Comparison of ENCODE assay signal across 25 cellular contexts in the genomic region with DNA sequence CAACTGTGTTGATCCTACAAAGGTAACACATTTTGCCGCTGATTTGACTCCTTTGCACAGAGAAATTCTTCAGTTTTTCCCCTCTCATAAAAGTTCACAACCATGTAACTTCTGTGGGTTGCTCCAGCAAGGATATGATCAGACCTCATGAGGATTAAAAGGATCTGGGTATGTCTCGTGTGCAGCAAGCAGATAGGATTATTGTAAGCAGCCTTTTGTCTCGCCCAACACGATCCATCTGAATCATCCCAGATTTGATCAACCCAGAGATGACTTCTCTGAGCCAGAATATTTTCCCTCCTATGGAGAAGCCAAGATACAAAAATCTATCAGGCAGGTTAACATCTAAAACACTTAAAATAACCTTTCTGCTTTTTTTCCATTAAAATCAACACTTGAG.
"Had no signal": no experiment of that assay in that cellular context is flagged by ENCODE, and none has a peak within 500 bp of the region (broad histone marks: within the 10 kb centered on the region; RNA-seq: fewer than 3 reads in every experiment).

No MANE protein-coding gene starts in this region.

- H3K4me2 ChIP-seq: smooth muscle cell had no signal

- H3K27ac ChIP-seq: brain microvascular endothelial cell, coronary artery, epithelial cell of prostate, gastroesophageal sphincter, left lung, ovary, right lobe of liver, transverse colon, vagina had no signal

- H3K4me1 Mint-ChIP-seq: activated naive CD8-positive, alpha-beta T cell treated with anti-CD3 and anti-CD28 coated beads for 36 hours; central memory CD8-positive, alpha-beta T cell; naive B cell; WTC11 had no signal

- H3K27ac Mint-ChIP-seq: activated naive CD8-positive, alpha-beta T cell treated with anti-CD3 and anti-CD28 coated beads for 36 hours; activated T-cell treated with anti-CD3 and anti-CD28 coated beads, Interleukin-2, amount 50 U/mL, for 72 hours; naive B cell; WTC11 had no signal

- H3K36me3 Mint-ChIP-seq: activated naive CD8-positive, alpha-beta T cell treated with anti-CD3 and anti-CD28 coated beads for 36 hours; naive B cell; WTC11 had no signal

- H3K9me3 Mint-ChIP-seq: activated naive CD8-positive, alpha-beta T cell treated with anti-CD3 and anti-CD28 coated beads for 36 hours; activated T-cell treated with anti-CD3 and anti-CD28 coated beads, Interleukin-2, amount 50 U/mL, for 72 hours; central memory CD8-positive, alpha-beta T cell; naive B cell; WTC11 had no signal

- H3K4me1 ChIP-seq: gastroesophageal sphincter, left lung, transverse colon, vagina had no signal

- H3K27me3 ChIP-seq: brain microvascular endothelial cell, left lung, ovary, right lobe of liver, vagina had no signal

- FAIRE-seq: kidney had no signal

- H3K36me3 ChIP-seq: brain microvascular endothelial cell, gastroesophageal sphincter, left lung, ovary, right lobe of liver, transverse colon, vagina had no signal

- ATAC-seq: activated T-cell treated with anti-CD3 and anti-CD28 coated beads, Interleukin-2, amount 50 U/mL, for 72 hours; gastroesophageal sphincter; left lung; right lobe of liver; stimulated activated naive CD8-positive, alpha-beta T cell treated with anti-CD3 and anti-CD28 coated beads, Interleukin-15, Interleukin-2, amounts not matched to agents 100 U/mL and 50 U/mL, for 24 hours; WTC11 had no signal

- H3K9me3 ChIP-seq: left lung, ovary, right lobe of liver, transverse colon, vagina had no signal

- H3K4me3 ChIP-seq: coronary artery, gastroesophageal sphincter, left lung, ovary, right lobe of liver, smooth muscle cell, transverse colon, vagina had no signal

- DNase-seq: activated CD4-positive, alpha-beta T cell treated with anti-CD3 and anti-CD28 coated beads for 4 hours; activated CD8-positive, alpha-beta memory T cell treated with anti-CD3 and anti-CD28 coated beads, Interleukin-2, amount 50 U/mL, for 48 hours; activated gamma-delta T cell treated with Interleukin-2 at 50 U/mL for 16 hours; activated naive CD8-positive, alpha-beta T cell treated with anti-CD3 and anti-CD28 coated beads for 36 hours; activated T-cell treated with anti-CD3 and anti-CD28 coated beads, Interleukin-2, amount 50 U/mL, for 72 hours; anterior cingulate cortex; brain microvascular endothelial cell; effector memory CD4-positive, alpha-beta T cell; kidney; left lung; mammary epithelial cell; naive B cell; ovary; right lobe of liver; stimulated activated CD4-positive, alpha-beta T cell treated with anti-CD3 and anti-CD28 coated beads, Interleukin-4, amount 100 ng/mL, for 4 hours; stimulated activated CD8-positive, alpha-beta memory T cell treated with anti-CD3 and anti-CD28 coated beads, Interleukin-4, amount 100 ng/mL, for 48 hours; stimulated activated naive CD8-positive, alpha-beta T cell treated with anti-CD3 and anti-CD28 coated beads, Interleukin-15, Interleukin-2, amounts not matched to agents 100 U/mL and 50 U/mL, for 24 hours; transverse colon had no signal

- H3K4me3 Mint-ChIP-seq: activated naive CD8-positive, alpha-beta T cell treated with anti-CD3 and anti-CD28 coated beads for 36 hours; activated T-cell treated with anti-CD3 and anti-CD28 coated beads, Interleukin-2, amount 50 U/mL, for 72 hours; central memory CD8-positive, alpha-beta T cell; naive B cell; WTC11 had no signal
